22 cellular contexts compared by ENCODE assay signal in genomic region chr7:159008055-159008405, GRCh38.
DNase-seq lines count a peak whose midpoint lies in the region; TF ChIP-seq lines count a peak whose summit lies in the region.
"Had no signal": no experiment of that assay in that cellular context is flagged by ENCODE, and none has a peak within 500 bp of the region (broad histone marks: within the 10 kb centered on the region; RNA-seq: fewer than 3 reads in every experiment).

No MANE protein-coding gene starts in this region.

- DNase-seq in NCI-H82 (lab: John Stamatoyannopoulos, UW) (peak; percentile 29), NCI-H82 treated with DMSO at 0.1 percent for 48 hours (lab: John Stamatoyannopoulos, UW; ENCODE audit: unreplicated experiment) (no peak), NCI-H2029 treated with DMSO at 0.1 percent for 48 hours (lab: John Stamatoyannopoulos, UW) (peak; percentile 54), dorsolateral prefrontal cortex (no peak), NCI-H1694 (lab: John Stamatoyannopoulos, UW) (no peak)
- no peak for DNase-seq in activated naive CD8-positive, alpha-beta T cell treated with anti-CD3 and anti-CD28 coated beads for 36 hours
- DNase-seq: activated CD4-positive, CD25-positive, alpha-beta regulatory T cell; activated naive CD4-positive, alpha-beta T cell treated with anti-CD3 and anti-CD28 coated beads, Interleukin-2, amount 10 ng/mL, durations not matched to agents 7 days and 5 days; AML-193; amniotic stem cell; DMS79 treated with DMSO at 0.1 percent for 48 hours; GF-D8; IMR-90; NCI-H446; PC-9; uterus had no signal

- H3K36me3 Mint-ChIP-seq in brain: no peaks in the 10 kb centered on the region
- no peaks in the 10 kb centered on the region for H3K36me3 Mint-ChIP-seq in activated naive CD8-positive, alpha-beta T cell treated with anti-CD3 and anti-CD28 coated beads for 36 hours
- H3K36me3 Mint-ChIP-seq: activated naive CD4-positive, alpha-beta T cell treated with anti-CD3 and anti-CD28 coated beads, Interleukin-2, amount 10 ng/mL, durations not matched to agents 7 days and 5 days had no signal

- H3K27me3 ChIP-seq in skeletal muscle satellite cell (ENCODE audit: control insufficient read depth, insufficient read depth, low read length) (peaks cover 32% of the 10 kb centered on the region), dorsolateral prefrontal cortex (no peaks in the 10 kb centered on the region)
- H3K27me3 ChIP-seq: uterus had no signal

- H3K27ac ChIP-seq in dorsolateral prefrontal cortex: peak overlapping the region in 16 of 59 donors; percentile 9 to 61 (median 30)
- H3K27ac ChIP-seq: coronary artery, PC-9, uterus had no signal

- H3K4me3 ChIP-seq in skeletal muscle satellite cell (ENCODE audit: low read length): peak overlapping the region; percentile 15
- H3K4me3 ChIP-seq in dorsolateral prefrontal cortex: no peak overlapping the region
- H3K4me3 ChIP-seq: coronary artery, HAP-1, PC-9, uterus had no signal

- intact Hi-C loops in dorsolateral prefrontal cortex (cut with DNase I): no loop called here

- no peaks in the 10 kb centered on the region for H3K9me3 ChIP-seq in skeletal muscle satellite cell (replicated peaks; ENCODE audit: low read length)
- H3K9me3 ChIP-seq: HAP-1, uterus had no signal

- H3K9ac ChIP-seq in skeletal muscle satellite cell (ENCODE audit: low read depth, low read length): peak overlapping the region; percentile 41

- peak overlapping the region; percentile 52 for H3K4me2 ChIP-seq in skeletal muscle satellite cell (ENCODE audit: low read length)
- H3K4me2 ChIP-seq: PC-9 had no signal

- H3K4me1 ChIP-seq in skeletal muscle satellite cell (ENCODE audit: control insufficient read depth, insufficient read depth, low read length): peaks cover 53% of the 10 kb centered on the region
- H3K4me1 ChIP-seq: HAP-1 had no signal

- no peaks in the 10 kb centered on the region for H3K36me3 ChIP-seq in skeletal muscle satellite cell (ENCODE audit: insufficient read depth, low read length)
- H3K36me3 ChIP-seq: HAP-1, uterus had no signal

- H3K27ac Mint-ChIP-seq in brain: peak overlapping the region in 3 of 5 experiments; percentile 68 to 90 (median 70)
- no peak overlapping the region for H3K27ac Mint-ChIP-seq in activated naive CD8-positive, alpha-beta T cell treated with anti-CD3 and anti-CD28 coated beads for 36 hours
- H3K27ac Mint-ChIP-seq: activated naive CD4-positive, alpha-beta T cell treated with anti-CD3 and anti-CD28 coated beads, Interleukin-2, amount 10 ng/mL, durations not matched to agents 7 days and 5 days; activated T-helper 1 cell treated with anti-CD3 and anti-CD28 coated beads, Interleukin-12 subunit alpha, Interleukin-12 subunit beta, Interleukin-2, Interleukin-4 antibody, amounts not matched to agents 30 ng/mL and 10 ng/mL and 1 ng/mL, durations not matched to agents 14 hours and 24 hours and 36 hours; stimulated activated naive CD8-positive, alpha-beta T cell treated with anti-CD3 and anti-CD28 coated beads, Interleukin-15, Interleukin-2, amounts not matched to agents 100 ng/mL and 50 ng/mL, for 24 hours had no signal

- TF ChIP-seq CTCF in brain (conservative IDR thresholded peaks at IDR 0.05) (no peak), dorsolateral prefrontal cortex (IDR thresholded peaks at IDR 0.05 in 54 of 56, conservative IDR thresholded peaks at IDR 0.05 in 2 of 56; ENCODE audit: low read depth in 1 of 56, partially characterized antibody in 56 of 56) (no peak)

- peaks cover 7% of the 10 kb centered on the region for H3K27me3 Mint-ChIP-seq in brain
- H3K27me3 Mint-ChIP-seq in activated naive CD8-positive, alpha-beta T cell treated with anti-CD3 and anti-CD28 coated beads for 36 hours: no peaks in the 10 kb centered on the region
- H3K27me3 Mint-ChIP-seq: stimulated activated naive CD8-positive, alpha-beta T cell treated with anti-CD3 and anti-CD28 coated beads, Interleukin-15, Interleukin-2, amounts not matched to agents 100 ng/mL and 50 ng/mL, for 24 hours had no signal

- peak overlapping the region in 1 of 5 experiments; percentile 6 for H3K4me3 Mint-ChIP-seq in brain
- H3K4me3 Mint-ChIP-seq in activated naive CD8-positive, alpha-beta T cell treated with anti-CD3 and anti-CD28 coated beads for 36 hours: no peak overlapping the region
- H3K4me3 Mint-ChIP-seq: activated naive CD4-positive, alpha-beta T cell treated with anti-CD3 and anti-CD28 coated beads, Interleukin-2, amount 10 ng/mL, durations not matched to agents 7 days and 5 days; activated T-helper 1 cell treated with anti-CD3 and anti-CD28 coated beads, Interleukin-12 subunit alpha, Interleukin-12 subunit beta, Interleukin-2, Interleukin-4 antibody, amounts not matched to agents 30 ng/mL and 10 ng/mL and 1 ng/mL, durations not matched to agents 14 hours and 24 hours and 36 hours; stimulated activated naive CD8-positive, alpha-beta T cell treated with anti-CD3 and anti-CD28 coated beads, Interleukin-15, Interleukin-2, amounts not matched to agents 100 ng/mL and 50 ng/mL, for 24 hours had no signal

- peaks cover 0 to 72% (median 4%) of the 10 kb centered on the region in 5 experiments for H3K9me3 Mint-ChIP-seq in brain
- H3K9me3 Mint-ChIP-seq in activated naive CD8-positive, alpha-beta T cell treated with anti-CD3 and anti-CD28 coated beads for 36 hours: no peaks in the 10 kb centered on the region
- H3K9me3 Mint-ChIP-seq: activated naive CD4-positive, alpha-beta T cell treated with anti-CD3 and anti-CD28 coated beads, Interleukin-2, amount 10 ng/mL, durations not matched to agents 7 days and 5 days; stimulated activated naive CD8-positive, alpha-beta T cell treated with anti-CD3 and anti-CD28 coated beads, Interleukin-15, Interleukin-2, amounts not matched to agents 100 ng/mL and 50 ng/mL, for 24 hours had no signal

- peaks cover 42% of the 10 kb centered on the region for H3K4me1 Mint-ChIP-seq in brain
- peaks cover 12% of the 10 kb centered on the region for H3K4me1 Mint-ChIP-seq in activated naive CD8-positive, alpha-beta T cell treated with anti-CD3 and anti-CD28 coated beads for 36 hours

Comparison
In these comparisons a context has a peak if more than half of its experiments do, and no peak if none do; other contexts are left out.
1. DNase-seq: peak in NCI-H82 (single experiment) and NCI-H2029 treated with DMSO at 0.1 percent for 48 hours (single experiment); none in NCI-H82 treated with DMSO at 0.1 percent for 48 hours (single experiment), activated naive CD8-positive, alpha-beta T cell treated with anti-CD3 and anti-CD28 coated beads for 36 hours (single experiment), dorsolateral prefrontal cortex (0 of 10) and NCI-H1694 (single experiment).